10 cellular contexts compared by ENCODE assay signal in the genomic region with DNA sequence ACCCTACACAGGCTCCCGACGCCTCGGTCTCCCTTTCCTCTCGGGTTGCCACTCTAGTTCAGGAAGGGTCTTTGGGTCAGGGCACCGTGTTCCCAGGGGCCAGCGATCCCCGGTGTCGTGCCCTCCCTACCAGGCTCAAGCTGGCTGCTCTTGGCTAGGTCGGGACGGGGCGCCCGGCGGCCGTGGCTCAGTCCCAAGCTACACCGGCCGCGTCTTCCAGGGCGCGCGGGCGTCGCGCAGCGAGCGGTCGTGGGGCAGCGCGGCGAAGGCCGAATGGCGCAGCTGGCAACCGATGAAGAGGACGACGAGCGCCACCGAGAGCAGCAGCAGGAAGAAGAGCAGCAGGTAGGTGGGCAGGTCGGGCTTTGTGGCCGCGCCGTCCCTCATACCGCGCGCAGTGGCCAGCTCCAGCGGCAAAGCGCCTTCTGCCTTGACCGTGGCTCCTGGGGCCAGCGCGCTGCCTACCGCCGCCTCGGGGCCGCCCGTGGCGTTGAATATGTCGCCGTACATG. TPM values are rescaled to one million over a fixed set of nuclear protein-coding genes. Genes with fewer than 3 reads are reported as not detected.
A peak's percentile ranks its signal among the peaks of the same experiment; 100 is the strongest.
DNase-seq lines count a peak whose midpoint lies in the region; ATAC-seq and TF ChIP-seq lines count a peak whose summit lies in the region.
"Had no signal": no experiment of that assay in that cellular context is flagged by ENCODE, and none has a peak within 500 bp of the region (broad histone marks: within the 10 kb centered on the region; RNA-seq: fewer than 3 reads in every experiment).

No MANE protein-coding gene starts in this region.

- peak; percentile 25 for DNase-seq in iris pigment epithelial cell (ENCODE audit: low read depth)
- DNase-seq in occipital lobe (lab: John Stamatoyannopoulos, UW): no peak
- DNase-seq in PC-9: no peak

- H4K20me1 ChIP-seq in PC-9 (ENCODE audit: insufficient read depth): no peaks in the 10 kb centered on the region

- no peak overlapping the region for H3K27ac Mint-ChIP-seq in brain

- H3K4me3 ChIP-seq in HEK293 (ENCODE audit: low read depth, low read length): peak overlapping the region; percentile 35
- peak overlapping the region; percentile 59 for H3K4me3 ChIP-seq in skeletal muscle satellite cell (ENCODE audit: low read length)
- no peak overlapping the region for H3K4me3 ChIP-seq in PC-9

- H3K4me1 ChIP-seq in HEK293 (ENCODE audit: control insufficient read depth, insufficient read depth, low read length): no peaks in the 10 kb centered on the region; the same call in 1 of the 2 replicates
- peaks cover 17% of the 10 kb centered on the region for H3K4me1 ChIP-seq in skeletal muscle satellite cell (ENCODE audit: control insufficient read depth, insufficient read depth, low read length)
- H3K4me1 ChIP-seq in PC-9 (replicated peaks; ENCODE audit: insufficient read depth): no peaks in the 10 kb centered on the region

- peaks cover 63% of the 10 kb centered on the region for H3K27me3 Mint-ChIP-seq in brain

- peaks cover 17% of the 10 kb centered on the region for H3K36me3 Mint-ChIP-seq in brain

- peak overlapping the region; percentile 74 to 86 (median 78) for H3K4me3 Mint-ChIP-seq in brain

- peaks cover 14% of the 10 kb centered on the region for H3K4me1 Mint-ChIP-seq in brain

- BruUV-seq in PC-9 (replicated peaks; lab: Mats Ljungman, UMichigan): no TSS peak

- peak overlapping the region; percentile 87 for H3K4me2 ChIP-seq in skeletal muscle satellite cell (ENCODE audit: low read length)
- H3K4me2 ChIP-seq in PC-9: no peak overlapping the region

- H3K9ac ChIP-seq in skeletal muscle satellite cell (ENCODE audit: low read depth, low read length): peak overlapping the region; percentile 16

- H3K9me3 ChIP-seq in HEK293 (ENCODE audit: control insufficient read depth, insufficient read depth, low read depth, low read length) (no peaks in the 10 kb centered on the region), skeletal muscle satellite cell (replicated peaks; ENCODE audit: low read length) (no peaks in the 10 kb centered on the region), PC-9 (ENCODE audit: insufficient read depth, low read depth) (no peaks in the 10 kb centered on the region)

- H3K27me3 ChIP-seq in skeletal muscle satellite cell (ENCODE audit: control insufficient read depth, insufficient read depth, low read length) (peaks cover 62% of the 10 kb centered on the region), PC-9 (ENCODE audit: insufficient read depth, low read depth) (no peaks in the 10 kb centered on the region)

- no peaks in the 10 kb centered on the region for H3K9me3 Mint-ChIP-seq in brain

- 0 out of 2 replicates have a peak, but pooled peaks cover 3% of the 10 kb centered on the region for H3K9me2 ChIP-seq in PC-9 (ENCODE audit: insufficient read depth)

- TF ChIP-seq CTCF in HEK293 (tag by site-specific recombination; IDR thresholded peaks at IDR 0.05): peak; percentile 62
- no peak for TF ChIP-seq CTCF in brain (conservative IDR thresholded peaks at IDR 0.05)
- no peak for TF ChIP-seq CTCF in PC-9 (conservative IDR thresholded peaks at IDR 0.05)

- no peak overlapping the region for H2AFZ ChIP-seq in PC-9

- H3K36me3 ChIP-seq in HEK293 (ENCODE audit: control insufficient read depth in 2 of 2, insufficient read depth in 1 of 2, low read length in 2 of 2) (peaks cover 0 to 28% of the 10 kb centered on the region in 2 experiments; a peak in 1 of 3 replicates), skeletal muscle satellite cell (ENCODE audit: insufficient read depth, low read length) (peaks cover 22% of the 10 kb centered on the region), PC-9 (ENCODE audit: low read depth) (0 out of 2 replicates have a peak, but pooled peaks cover 6% of the 10 kb centered on the region)

- H3K27ac ChIP-seq in HEK293 (ENCODE audit: extremely low read depth, low read depth, low read length) (no peak overlapping the region), PC-9 (no peak overlapping the region)

- CTCF ChIA-PET in HEK293 (lab: Yijun Ruan, JAX) (interaction anchor here (0.6 to 0.9 kb wide), 3 partner anchors 20 to 452 kb away, joined by 3 to 5 read pairs (median 4); no protein-coding TSS in a partner anchor), PC-9 (lab: Charles Lee) (no interaction called here)

- no peaks in the 10 kb centered on the region for H3F3A ChIP-seq in PC-9 (ENCODE audit: insufficient read depth, low read depth)

- H3K79me2 ChIP-seq in PC-9 (ENCODE audit: low read depth): no peaks in the 10 kb centered on the region

- intact Hi-C loops in PC-9 (cut with micrococcal nuclease; ENCODE audit: unreplicated experiment): no loop called here

- POLR2A ChIA-PET in HEK293 (lab: Yijun Ruan, JAX) (interaction anchor here (0.6 kb wide), 1 partner anchor 624 kb away, joined by 6 read pairs; no protein-coding TSS in a partner anchor), PC-9 (lab: Charles Lee; ENCODE audit: unreplicated experiment) (no interaction called here)

- ATAC-seq in HG03175 (IDR thresholded peaks at IDR 0.05; ENCODE audit: unreplicated experiment) (no peak), HG02610 (IDR thresholded peaks at IDR 0.05; ENCODE audit: unreplicated experiment) (no peak)

TF ChIP-seq in HEK293, 187 proteins besides CTCF, POLR2A, EP300 and RAD21:
- TF ChIP-seq YY1 (tag by site-specific recombination; IDR thresholded peaks at IDR 0.05) (0 out of 2 replicates have a peak, but pooled peaks have one; percentile 15), ZIC2 (tag by site-specific recombination; IDR thresholded peaks at IDR 0.05) (peak; percentile 33), ZNF157 (tag by site-specific recombination; IDR thresholded peaks at IDR 0.05) (no peak), HOXC10 (CRISPR knock-in tag; IDR thresholded peaks at IDR 0.05) (0 out of 2 replicates have a peak, but pooled peaks have one; percentile 59), ZNF837 (tag by site-specific recombination; IDR thresholded peaks at IDR 0.05) (no peak), TCF7L2 (IDR thresholded peaks at IDR 0.05; ENCODE audit: borderline replicate concordance, low read depth, low read length) (no peak), SCRT2 (tag by site-specific recombination; IDR thresholded peaks at IDR 0.05) (peak; percentile 71), ZNF37A (tag by site-specific recombination; IDR thresholded peaks at IDR 0.05) (no peak), ZNF274 (IDR thresholded peaks at IDR 0.05; ENCODE audit: low read length) (no peak), ZNF274 (tag by site-specific recombination; IDR thresholded peaks at IDR 0.05; ENCODE audit: borderline replicate concordance) (no peak), YY2 (tag by site-specific recombination; IDR thresholded peaks at IDR 0.05) (0 out of 2 replicates have a peak, but pooled peaks have one; percentile 20), BCL11A (tag by site-specific recombination; IDR thresholded peaks at IDR 0.05; ENCODE audit: low read depth) (peak; percentile 34; the same call in 1 of the 2 replicates), GLIS2 (tag by site-specific recombination; IDR thresholded peaks at IDR 0.05) (no peak), ZBTB48 (tag by site-specific recombination; IDR thresholded peaks at IDR 0.05) (0 out of 2 replicates have a peak, but pooled peaks have one; percentile 20), ZFHX2 (tag by site-specific recombination; conservative IDR thresholded peaks at IDR 0.05) (peak; percentile 41; the same call in 1 of the 2 replicates), ZNF394 (tag by site-specific recombination; IDR thresholded peaks at IDR 0.05; ENCODE audit: borderline replicate concordance) (no peak), ZFP37 (tag by site-specific recombination; IDR thresholded peaks at IDR 0.05) (peak; percentile 23; the same call in 1 of the 2 replicates)
- TF ChIP-seq, protein P1, sequence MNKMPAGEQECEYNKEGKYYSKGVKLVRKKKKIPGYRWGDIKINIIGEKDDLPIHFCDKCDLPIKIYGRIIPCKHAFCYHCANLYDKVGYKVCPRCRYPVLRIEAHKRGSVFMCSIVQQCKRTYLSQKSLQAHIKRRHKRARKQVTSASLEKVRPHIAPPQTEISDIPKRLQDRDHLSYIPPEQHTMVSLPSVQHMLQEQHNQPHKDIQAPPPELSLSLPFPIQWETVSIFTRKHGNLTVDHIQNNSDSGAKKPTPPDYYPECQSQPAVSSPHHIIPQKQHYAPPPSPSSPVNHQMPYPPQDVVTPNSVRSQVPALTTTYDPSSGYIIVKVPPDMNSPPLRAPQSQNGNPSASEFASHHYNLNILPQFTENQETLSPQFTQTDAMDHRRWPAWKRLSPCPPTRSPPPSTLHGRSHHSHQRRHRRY (tag by site-specific recombination; IDR thresholded peaks at IDR 0.05): no peak
- TF ChIP-seq, protein P2, sequence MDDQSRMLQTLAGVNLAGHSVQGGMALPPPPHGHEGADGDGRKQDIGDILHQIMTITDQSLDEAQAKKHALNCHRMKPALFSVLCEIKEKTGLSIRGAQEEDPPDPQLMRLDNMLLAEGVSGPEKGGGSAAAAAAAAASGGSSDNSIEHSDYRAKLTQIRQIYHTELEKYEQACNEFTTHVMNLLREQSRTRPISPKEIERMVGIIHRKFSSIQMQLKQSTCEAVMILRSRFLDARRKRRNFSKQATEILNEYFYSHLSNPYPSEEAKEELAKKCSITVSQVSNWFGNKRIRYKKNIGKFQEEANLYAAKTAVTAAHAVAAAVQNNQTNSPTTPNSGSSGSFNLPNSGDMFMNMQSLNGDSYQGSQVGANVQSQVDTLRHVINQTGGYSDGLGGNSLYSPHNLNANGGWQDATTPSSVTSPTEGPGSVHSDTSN (CRISPR knock-in tag; IDR thresholded peaks at IDR 0.05): 0 out of 2 replicates have a peak, but pooled peaks have one; percentile 10
- TF ChIP-seq, protein P3, sequence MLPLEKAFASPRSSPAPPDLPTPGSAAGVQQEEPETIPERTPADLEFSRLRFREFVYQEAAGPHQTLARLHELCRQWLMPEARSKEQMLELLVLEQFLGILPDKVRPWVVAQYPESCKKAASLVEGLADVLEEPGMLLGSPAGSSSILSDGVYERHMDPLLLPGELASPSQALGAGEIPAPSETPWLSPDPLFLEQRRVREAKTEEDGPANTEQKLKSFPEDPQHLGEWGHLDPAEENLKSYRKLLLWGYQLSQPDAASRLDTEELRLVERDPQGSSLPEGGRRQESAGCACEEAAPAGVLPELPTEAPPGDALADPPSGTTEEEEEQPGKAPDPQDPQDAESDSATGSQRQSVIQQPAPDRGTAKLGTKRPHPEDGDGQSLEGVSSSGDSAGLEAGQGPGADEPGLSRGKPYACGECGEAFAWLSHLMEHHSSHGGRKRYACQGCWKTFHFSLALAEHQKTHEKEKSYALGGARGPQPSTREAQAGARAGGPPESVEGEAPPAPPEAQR (tag by site-specific recombination; IDR thresholded peaks at IDR 0.05): no peak
TF ChIP-seq in HEK293: peak in this region for 10.

RNA-seq across cellular contexts. Expression of a gene that starts 0.9 kb away (rescaled TPM):
- polyA plus RNA-seq in brain (ENCODE audit: insufficient read depth, low read depth, low replicate concordance): 1.8 TPM
- not detected in 2 replicates for total RNA-seq in skeletal muscle satellite cell (2012; rRNA removed)
- not detected for total RNA-seq in occipital lobe
- not detected in 2 replicates for total RNA-seq in PC-9 (2021)
- total RNA-seq: activated CD8-positive, alpha-beta memory T cell treated with anti-CD3 and anti-CD28 coated beads for 36 hours; NCI-H460 had no signal

RNA-seq across cellular contexts. Expression of a gene that starts 59.4 kb away (rescaled TPM):
- 12.8 TPM for polyA plus RNA-seq in brain (ENCODE audit: insufficient read depth, low read depth, low replicate concordance)
- total RNA-seq in skeletal muscle satellite cell (2012; rRNA removed): 44.1 and 49.1 TPM in 2 replicates
- total RNA-seq in occipital lobe: 40.4 TPM
- 50.6 and 58.2 TPM in 2 replicates for total RNA-seq in PC-9 (2021)
